In genomic region chr9:129007766-129008468, GRCh38 we compare ENCODE assay signal across 14 cellular contexts. TPM values are rescaled to one million over a fixed set of nuclear protein-coding genes. Genes with fewer than 3 reads are reported as not detected.
DNase-seq lines count a peak whose midpoint lies in the region; ATAC-seq, FAIRE-seq and TF ChIP-seq lines count a peak whose summit lies in the region.
"Had no signal": no experiment of that assay in that cellular context is flagged by ENCODE, and none has a peak within 500 bp of the region (broad histone marks: within the 10 kb centered on the region; RNA-seq: fewer than 3 reads in every experiment).

No MANE protein-coding gene starts in this region.

- TF ChIP-seq CTCF in left ventricle myocardium inferior (IDR thresholded peaks at IDR 0.05; ENCODE audit: borderline replicate concordance) (no peak), right atrium auricular region (IDR thresholded peaks at IDR 0.05) (no peak), lower lobe of right lung (IDR thresholded peaks at IDR 0.05) (no peak), D721Med (IDR thresholded peaks at IDR 0.05; ENCODE audit: insufficient read depth, missing control alignments) (no peak)

- ATAC-seq in lower lobe of right lung (no peak), GM18498 (IDR thresholded peaks at IDR 0.05; ENCODE audit: unreplicated experiment) (no peak)

- DNase-seq in left ventricle myocardium inferior (no peak), right atrium auricular region (ENCODE audit: low spot score) (no peak), lower lobe of right lung (peak; percentile 22), D721Med (ENCODE audit: insufficient read length, low spot score) (no peak), NCI-H510A (lab: John Stamatoyannopoulos, UW) (no peak)
- DNase-seq: activated naive CD8-positive, alpha-beta T cell treated with anti-CD3 and anti-CD28 coated beads, Interleukin-2, amount 10 ng/mL, durations not matched to agents 7 days and 5 days; DMS79; mesenchymal stem cell; NCI-H146; spleen had no signal

- no peak for FAIRE-seq in D721Med (lab: Jason Lieb, UNC)
- FAIRE-seq: colon had no signal

- H3K4me3 ChIP-seq in left ventricle myocardium inferior = no peak overlapping the region
- no peak overlapping the region for H3K4me3 ChIP-seq in right atrium auricular region
- H3K4me3 ChIP-seq in lower lobe of right lung = no peak overlapping the region
- H3K4me3 ChIP-seq in urinary bladder (ENCODE audit: low read depth, low read length) = no peak overlapping the region
- H3K4me3 ChIP-seq: spleen had no signal

- peaks cover 84% of the 10 kb centered on the region for H3K36me3 ChIP-seq in left ventricle myocardium inferior
- H3K36me3 ChIP-seq in right atrium auricular region = peaks cover 42% of the 10 kb centered on the region
- H3K36me3 ChIP-seq in lower lobe of right lung = peaks cover 95% of the 10 kb centered on the region
- peaks cover 5% of the 10 kb centered on the region for H3K36me3 ChIP-seq in urinary bladder (ENCODE audit: insufficient read depth)

- H3K27ac ChIP-seq in left ventricle myocardium inferior (replicated peaks) (peak overlapping the region; percentile 60), right atrium auricular region (no peak overlapping the region), angular gyrus (ENCODE audit: low read depth, low read length) (peak overlapping the region; percentile 61), lower lobe of right lung (no peak overlapping the region), urinary bladder (ENCODE audit: low read depth) (peak overlapping the region; percentile 33)

- H3K4me1 ChIP-seq in left ventricle myocardium inferior (peaks cover 19% of the 10 kb centered on the region), right atrium auricular region (peaks cover 0 to 14% of the 10 kb centered on the region in 2 donors), lower lobe of right lung (peaks cover 8% of the 10 kb centered on the region), urinary bladder (ENCODE audit: insufficient read depth) (no peaks in the 10 kb centered on the region)

- H3K9me3 ChIP-seq in left ventricle myocardium inferior (replicated peaks) = no peaks in the 10 kb centered on the region
- H3K9me3 ChIP-seq in right atrium auricular region = no peaks in the 10 kb centered on the region
- no peaks in the 10 kb centered on the region for H3K9me3 ChIP-seq in lower lobe of right lung
- H3K9me3 ChIP-seq: spleen had no signal

- no peaks in the 10 kb centered on the region for H3K27me3 ChIP-seq in left ventricle myocardium inferior (ENCODE audit: low read depth)
- no peaks in the 10 kb centered on the region for H3K27me3 ChIP-seq in right atrium auricular region
- H3K27me3 ChIP-seq in lower lobe of right lung (ENCODE audit: low read depth) = no peaks in the 10 kb centered on the region
- H3K27me3 ChIP-seq: spleen had no signal

- intact Hi-C loops in left ventricle myocardium inferior (cut with micrococcal nuclease) (no loop called here), lower lobe of right lung (cut with DNase I) (no loop called here)

- WGBS in urinary bladder = 79% methylated on average over 18 of the region's 18 CpGs

RNA-seq across cellular contexts. Expression of gene SH3GLB2, which starts 20.2 kb away (rescaled TPM):
- total RNA-seq in left ventricle myocardium inferior = 33.9 TPM
- 10 to 100 TPM; 25.6 to 41.3 TPM for total RNA-seq in right atrium auricular region
- total RNA-seq in lower lobe of right lung = 94.7 TPM
- 49.6 TPM for total RNA-seq in urinary bladder
- polyA plus RNA-seq in urinary bladder = 119 TPM

RNA-seq across cellular contexts. Expression of gene MIGA2, which starts 28.5 kb away (rescaled TPM):
- 35.6 TPM for total RNA-seq in left ventricle myocardium inferior
- 10 to 100 TPM; 34.2 to 40.2 TPM for total RNA-seq in right atrium auricular region
- total RNA-seq in lower lobe of right lung = 21.2 TPM
- total RNA-seq in urinary bladder = 16.4 TPM
- 34.5 TPM for polyA plus RNA-seq in urinary bladder

Comparison
In these comparisons a context has a peak if more than half of its experiments do, and no peak if none do; other contexts are left out.
1. H3K27ac ChIP-seq: peak in left ventricle myocardium inferior (single experiment), angular gyrus (single experiment) and urinary bladder (single experiment); none in right atrium auricular region (0 of 2) and lower lobe of right lung (single experiment).